Comparison of ENCODE assay signal across 18 cellular contexts in genomic region chr6:23499549-23499948, GRCh38.
"Had no signal": no experiment of that assay in that cellular context is flagged by ENCODE, and none has a peak within 500 bp of the region (broad histone marks: within the 10 kb centered on the region; RNA-seq: fewer than 3 reads in every experiment).

No MANE protein-coding gene starts in this region.

- H3K36me3 ChIP-seq: heart right ventricle, neutrophil, transverse colon had no signal

- H3K27me3 ChIP-seq: heart right ventricle, neutrophil, testis, transverse colon had no signal

- H3K4me1 ChIP-seq: psoas muscle, testis, transverse colon had no signal

- H3K27ac ChIP-seq: heart right ventricle, neutrophil, psoas muscle, testis, transverse colon had no signal

- H3K9me3 ChIP-seq: mucosa of descending colon, neutrophil, psoas muscle, testis, transverse colon had no signal

- H3K4me3 ChIP-seq: heart right ventricle, mucosa of descending colon, psoas muscle, testis, transverse colon had no signal

- DNase-seq: effector memory CD4-positive, alpha-beta T cell; heart right ventricle; hypothalamus; islet precursor cell; mammary epithelial cell; mucosa of descending colon; naive thymus-derived CD8-positive, alpha-beta T cell; psoas muscle; retina; stimulated activated CD4-positive, alpha-beta T cell treated with anti-CD3 and anti-CD28 coated beads, Interleukin-2, amount 100 ng/mL, for 24 hours; stimulated activated CD4-positive, alpha-beta T cell treated with anti-CD3 and anti-CD28 coated beads, Interleukin-4, amount 100 ng/mL, for 4 hours; stimulated activated naive B cell treated with anti-CD40 and anti-IgM and Interleukin-4, amounts not matched to agents 10 μg/mL and 1 μg/mL and 100 μg/mL, for 72 hours; stimulated activated naive CD8-positive, alpha-beta T cell treated with anti-CD3 and anti-CD28 coated beads, Interleukin-15, amount 100 ng/mL, for 72 hours; testis; transverse colon had no signal

- FAIRE-seq: endometrium, frontal cortex had no signal
